3 cellular contexts compared by ENCODE assay signal in the genomic region with DNA sequence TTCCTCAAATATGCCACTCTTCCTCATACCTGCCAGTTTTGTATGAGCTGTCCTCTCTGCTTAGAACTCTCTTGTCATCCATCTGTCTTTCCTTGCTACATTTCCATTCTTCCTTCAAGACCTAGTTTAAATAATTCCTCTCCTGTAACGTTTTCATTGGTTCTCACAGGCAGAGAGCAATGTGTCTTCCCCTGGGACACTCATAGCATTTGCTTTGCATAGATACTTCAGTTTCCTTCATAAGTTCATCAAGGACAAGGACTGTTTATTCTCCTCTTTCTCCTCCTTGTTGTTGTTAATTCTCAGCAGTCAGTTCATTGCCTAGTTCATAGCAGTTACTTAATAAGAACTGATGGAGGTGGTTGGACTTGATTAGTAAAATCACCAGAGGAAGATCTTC.
TF ChIP-seq lines count a peak whose summit lies in the region.

No MANE protein-coding gene starts in this region.

TF ChIP-seq in SK-N-SH treated with all-trans-retinoic acid at 6 μM for 48 hours, 23 proteins besides CTCF, POLR2A, EP300 and RAD21 (continued from another document):
- no peak for TF ChIP-seq ARNTL (CRISPR knock-in tag; IDR thresholded peaks at IDR 0.05; ENCODE audit: borderline replicate concordance, low read depth)
- TF ChIP-seq TOX (CRISPR knock-in tag; IDR thresholded peaks at IDR 0.05; ENCODE audit: borderline replicate concordance): no peak
- no peak for TF ChIP-seq BACH2 (CRISPR knock-in tag; IDR thresholded peaks at IDR 0.05; ENCODE audit: borderline replicate concordance)

TF ChIP-seq in SK-N-SH, 30 proteins besides CTCF, POLR2A, EP300 and RAD21 (continued from another document):
- no peak for TF ChIP-seq RCOR1 (IDR thresholded peaks at IDR 0.05; ENCODE audit: low read length)
TF ChIP-seq in SK-N-SH: peak in this region for 0.

TF ChIP-seq in GM12878, 131 proteins besides CTCF, POLR2A, EP300 and RAD21 (continued from another document):
- TF ChIP-seq HDGF (IDR thresholded peaks at IDR 0.05): peak; percentile 38; the same call in 1 of the 2 replicates
- peak; percentile 82 for TF ChIP-seq MEF2B (IDR thresholded peaks at IDR 0.05; ENCODE audit: partially characterized antibody, poor library complexity, severe bottlenecking)
